In genomic region chrX:374566-374965, GRCh38 we compare ENCODE assay signal across 8 cellular contexts. TPM values are rescaled to one million over a fixed set of nuclear protein-coding genes. Genes with fewer than 3 reads are reported as not detected.
A peak's percentile ranks its signal among the peaks of the same experiment; 100 is the strongest.
DNase-seq lines count a peak whose midpoint lies in the region; ATAC-seq and TF ChIP-seq lines count a peak whose summit lies in the region.

No MANE protein-coding gene starts in this region.

- no peaks in the 10 kb centered on the region for H3K9me3 Mint-ChIP-seq in activated CD4-positive, alpha-beta T cell treated with anti-CD3 and anti-CD28 coated beads for 36 hours (ENCODE audit: low read depth)
- no peaks in the 10 kb centered on the region for H3K9me3 Mint-ChIP-seq in WTC11

- H3K27me3 Mint-ChIP-seq in activated CD4-positive, alpha-beta T cell treated with anti-CD3 and anti-CD28 coated beads for 36 hours = peaks cover 36% of the 10 kb centered on the region
- peaks cover 27% of the 10 kb centered on the region for H3K27me3 Mint-ChIP-seq in WTC11 (ENCODE audit: low read depth)

- peaks cover 29% of the 10 kb centered on the region for H3K4me1 Mint-ChIP-seq in activated CD4-positive, alpha-beta T cell treated with anti-CD3 and anti-CD28 coated beads for 36 hours
- H3K4me1 Mint-ChIP-seq in WTC11 = peaks cover 35% of the 10 kb centered on the region

- CTCF ChIA-PET in activated CD4-positive, alpha-beta T cell treated with anti-CD3 and anti-CD28 coated beads for 36 hours (lab: Charles Lee) = no interaction called here
- CTCF ChIA-PET in WTC11 (lab: Charles Lee) = no interaction called here

- POLR2A ChIA-PET in activated CD4-positive, alpha-beta T cell treated with anti-CD3 and anti-CD28 coated beads for 36 hours (lab: Charles Lee) = no interaction called here
- POLR2A ChIA-PET in WTC11 (lab: Charles Lee) = no interaction called here

- H3K4me3 ChIP-seq in skeletal muscle cell (ENCODE audit: low read depth, low read length) = peak overlapping the region; percentile 59

- DNase-seq in activated CD4-positive, alpha-beta T cell treated with anti-CD3 and anti-CD28 coated beads for 36 hours = no peak
- DNase-seq in activated CD4-positive, alpha-beta T cell treated with anti-CD3 and anti-CD28 coated beads for 48 hours = no peak
- no peak for DNase-seq in WTC11 (ENCODE audit: low spot score)
- peak; percentile 56 for DNase-seq in hepatic stellate cell (ENCODE audit: low spot score)
- DNase-seq in skeletal muscle cell (ENCODE audit: low read depth) = no peak

- H3K36me3 Mint-ChIP-seq in activated CD4-positive, alpha-beta T cell treated with anti-CD3 and anti-CD28 coated beads for 36 hours (ENCODE audit: low read depth) = peaks cover 12% of the 10 kb centered on the region
- no peaks in the 10 kb centered on the region for H3K36me3 Mint-ChIP-seq in WTC11

- peak overlapping the region; percentile 66 for H3K4me3 Mint-ChIP-seq in activated CD4-positive, alpha-beta T cell treated with anti-CD3 and anti-CD28 coated beads for 36 hours
- peak overlapping the region; percentile 80 for H3K4me3 Mint-ChIP-seq in WTC11

- no peak for ATAC-seq in activated CD4-positive, alpha-beta T cell treated with anti-CD3 and anti-CD28 coated beads for 36 hours
- no peak for ATAC-seq in WTC11
- no peak for ATAC-seq in GM21717 (IDR thresholded peaks at IDR 0.05; ENCODE audit: unreplicated experiment)
- no peak for ATAC-seq in HG02938 (IDR thresholded peaks at IDR 0.05; ENCODE audit: unreplicated experiment)
- no peak for ATAC-seq in GM21723 (IDR thresholded peaks at IDR 0.05; ENCODE audit: unreplicated experiment)

- no peak for TF ChIP-seq CTCF in WTC11 (IDR thresholded peaks at IDR 0.05)

- intact Hi-C loops in activated CD4-positive, alpha-beta T cell treated with anti-CD3 and anti-CD28 coated beads for 36 hours (cut with DNase I, micrococcal nuclease) = no loop called here

- peak overlapping the region; percentile 18 for H3K27ac Mint-ChIP-seq in activated CD4-positive, alpha-beta T cell treated with anti-CD3 and anti-CD28 coated beads for 36 hours
- H3K27ac Mint-ChIP-seq in WTC11 = no peak overlapping the region

TF ChIP-seq in WTC11, 78 proteins besides CTCF, POLR2A, EP300 and RAD21:
- TF ChIP-seq PRDM15 (CRISPR knock-in tag; IDR thresholded peaks at IDR 0.05) = 0 out of 2 replicates have a peak, but pooled peaks have one; percentile 11
- TF ChIP-seq ZNF416 (CRISPR knock-in tag; IDR thresholded peaks at IDR 0.05) = no peak

RNA-seq across cellular contexts. Expression of gene PPP2R3B, which starts 12.1 kb away (rescaled TPM):
- 10 to 100 TPM; 23.3 to 26.8 TPM for total RNA-seq in activated CD4-positive, alpha-beta T cell treated with anti-CD3 and anti-CD28 coated beads for 36 hours
- total RNA-seq in WTC11 (2021) = 103 to 130 TPM (median 107 TPM) in 3 replicates

RNA-seq across cellular contexts. Expression of gene GTPBP6, which starts 56.0 kb away (rescaled TPM):
- 10 to 100 TPM; 54.5 to 60.2 TPM for total RNA-seq in activated CD4-positive, alpha-beta T cell treated with anti-CD3 and anti-CD28 coated beads for 36 hours
- 63.9 to 68.5 TPM (median 67.9 TPM) in 3 replicates for total RNA-seq in WTC11 (2021)
